6 cellular contexts compared by ENCODE assay signal in genomic region chr7:102636956-102637355, GRCh38. TPM values are rescaled to one million over a fixed set of nuclear protein-coding genes. Genes with fewer than 3 reads are reported as not detected.
"Had no signal": no experiment of that assay in that cellular context is flagged by ENCODE, and none has a peak within 500 bp of the region (broad histone marks: within the 10 kb centered on the region; RNA-seq: fewer than 3 reads in every experiment).

No MANE protein-coding gene starts in this region.

RNA-seq across cellular contexts. Expression of gene SPDYE2B, which starts 13.2 kb away (rescaled TPM):
- total RNA-seq: HepG2, HT1080, K562, M059J, SJSA1 had no signal
- polyA plus RNA-seq: HepG2, IgD-negative memory B cell, K562 had no signal
